ENCODE assay signal across 14 cellular contexts in genomic region chr18:66046025-66046602, GRCh38.
A peak's percentile ranks its signal among the peaks of the same experiment; 100 is the strongest.
DNase-seq lines count a peak whose midpoint lies in the region; ATAC-seq and TF ChIP-seq lines count a peak whose summit lies in the region.
"Had no signal": no experiment of that assay in that cellular context is flagged by ENCODE, and none has a peak within 500 bp of the region (broad histone marks: within the 10 kb centered on the region; RNA-seq: fewer than 3 reads in every experiment).

No MANE protein-coding gene starts in this region.

- no peaks in the 10 kb centered on the region for H3K27me3 ChIP-seq in mesendoderm (ENCODE audit: insufficient read depth, low read length, poor library complexity)
- H3K27me3 ChIP-seq in esophagus squamous epithelium = no peaks in the 10 kb centered on the region
- H3K27me3 ChIP-seq: SJCRH30, stomach had no signal

- no peak overlapping the region for H2BK5ac ChIP-seq in mesendoderm (ENCODE audit: low read length)

- H3K79me1 ChIP-seq in mesendoderm (ENCODE audit: low read length) = no peaks in the 10 kb centered on the region

- no CpG with 5 or more reads among the region's 2 CpGs for WGBS in mesendoderm (ENCODE audit: extremely low coverage, insufficient coverage, low lambda C conversion rate)
- WGBS in esophagus squamous epithelium, 2 donors = 24 to 50% methylated on average over 2 of the region's 2 CpGs

- no peak for TF ChIP-seq POLR2A in esophagus squamous epithelium (IDR thresholded peaks at IDR 0.05)

- no peak overlapping the region for H2AK5ac ChIP-seq in mesendoderm (ENCODE audit: low read length)

- H3K4me3 ChIP-seq in mesendoderm (ENCODE audit: low read length) = no peak overlapping the region
- no peak overlapping the region for H3K4me3 ChIP-seq in esophagus squamous epithelium
- H3K4me3 ChIP-seq: HAP-1, SJCRH30, stomach had no signal

- H3K9ac ChIP-seq in mesendoderm (ENCODE audit: low read length) = no peak overlapping the region

- H3K36me3 ChIP-seq in mesendoderm (ENCODE audit: control insufficient read depth, insufficient read depth, low read length) (no peaks in the 10 kb centered on the region), esophagus squamous epithelium (no peaks in the 10 kb centered on the region)
- H3K36me3 ChIP-seq: HAP-1, SJCRH30, stomach had no signal

- no peaks in the 10 kb centered on the region for H3K79me2 ChIP-seq in mesendoderm (ENCODE audit: control insufficient read depth, insufficient read depth, low read length)

- H3K4me1 ChIP-seq in mesendoderm (ENCODE audit: control insufficient read depth, low read depth, low read length) = no peaks in the 10 kb centered on the region
- H3K4me1 ChIP-seq in esophagus squamous epithelium = no peaks in the 10 kb centered on the region
- H3K4me1 ChIP-seq: stomach had no signal

- no peak overlapping the region for H3K4me2 ChIP-seq in mesendoderm (ENCODE audit: low read length)

- peak overlapping the region; percentile 54 for H3K56ac ChIP-seq in mesendoderm (ENCODE audit: low read length)

- ATAC-seq in GM19023 (IDR thresholded peaks at IDR 0.05; ENCODE audit: unreplicated experiment) = peak; percentile 75
- ATAC-seq in HG02763 (IDR thresholded peaks at IDR 0.05; ENCODE audit: unreplicated experiment) = peak; percentile 51
- no peak for ATAC-seq in HG02852 (IDR thresholded peaks at IDR 0.05; ENCODE audit: unreplicated experiment)

- H4K5ac ChIP-seq in mesendoderm (ENCODE audit: low read length) = no peak overlapping the region

- no peak for TF ChIP-seq CTCF in esophagus squamous epithelium (IDR thresholded peaks at IDR 0.05)

- intact Hi-C loops in esophagus squamous epithelium (cut with DNase I) = no loop called here
- intact Hi-C loops in head of caudate nucleus (cut with DNase I) = no loop called here

- H2BK15ac ChIP-seq in mesendoderm (replicated peaks; ENCODE audit: low read depth) = no peak overlapping the region

- H3K27ac ChIP-seq in mesendoderm (ENCODE audit: low read depth, low read length) = no peak overlapping the region
- no peak overlapping the region for H3K27ac ChIP-seq in esophagus squamous epithelium
- H3K27ac ChIP-seq: SJCRH30, stomach had no signal

- DNase-seq in NCI-H69 (lab: John Stamatoyannopoulos, UW) (peak; percentile 25), mesendoderm (peak; percentile 45), esophagus squamous epithelium (lab: John Stamatoyannopoulos, UW) (no peak), NCI-H1436 (lab: John Stamatoyannopoulos, UW) (no peak), head of caudate nucleus (no peak)
- DNase-seq: C1 segment of cervical spinal cord, MV-4-11, NCI-H446 treated with DMSO at 0.1 percent for 48 hours, SJCRH30, stomach had no signal

- no peaks in the 10 kb centered on the region for H3K9me3 ChIP-seq in esophagus squamous epithelium
- H3K9me3 ChIP-seq: HAP-1, SJCRH30, stomach had no signal

- H2BK120ac ChIP-seq in mesendoderm (ENCODE audit: low read depth, low read length) = no peak overlapping the region

- H3K18ac ChIP-seq in mesendoderm (ENCODE audit: low read length) = no peak overlapping the region

- no peak overlapping the region for H3K23ac ChIP-seq in mesendoderm (ENCODE audit: low read length)

- peak overlapping the region; percentile 56 for H4K8ac ChIP-seq in mesendoderm (ENCODE audit: low read depth, low read length)

- no peak overlapping the region for H3K4ac ChIP-seq in mesendoderm (ENCODE audit: low read depth, low read length)

Comparison
In these comparisons a context has a peak if more than half of its experiments do, and no peak if none do; other contexts are left out.
1. DNase-seq: peak in NCI-H69 (single experiment) and mesendoderm (single experiment); none in esophagus squamous epithelium (single experiment), NCI-H1436 (single experiment) and head of caudate nucleus (0 of 42).